ENCODE assay signal across 8 cellular contexts in the genomic region with DNA sequence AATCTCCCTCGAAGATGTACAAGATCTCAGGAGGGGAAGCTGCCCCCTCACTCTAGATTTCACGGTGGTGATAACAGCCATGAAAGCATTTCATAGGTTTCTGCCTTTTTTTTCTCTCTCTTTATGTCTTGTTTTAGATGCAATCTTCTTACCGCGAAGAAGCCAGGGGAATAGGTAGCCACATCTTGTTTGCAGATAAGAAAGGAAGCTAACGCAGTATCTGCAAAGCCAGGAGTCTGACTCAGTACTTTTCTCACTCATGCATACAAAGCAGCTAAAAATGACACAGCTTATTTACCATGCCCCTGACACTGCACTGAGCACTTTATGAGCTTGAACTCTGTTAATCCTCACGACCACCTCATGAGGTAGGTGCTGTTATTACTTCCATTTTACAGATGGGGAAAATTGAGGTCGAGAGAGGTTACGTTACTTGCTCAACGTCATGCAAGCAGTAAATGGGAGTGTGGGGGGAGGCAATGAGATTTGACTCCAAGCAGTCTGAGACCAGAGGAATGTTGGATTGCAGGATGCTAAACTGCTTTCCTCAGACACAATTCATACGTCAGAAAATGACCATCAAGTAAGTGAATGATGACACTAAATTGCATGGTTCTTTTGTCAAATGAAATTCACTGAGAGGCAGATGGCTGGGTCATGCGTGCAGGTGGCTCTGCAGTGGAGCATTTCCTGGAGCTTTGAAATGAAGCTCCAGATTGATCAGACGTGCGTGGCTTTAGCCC. TPM values are rescaled to one million over a fixed set of nuclear protein-coding genes. Genes with fewer than 3 reads are reported as not detected.
A peak's percentile ranks its signal among the peaks of the same experiment; 100 is the strongest.
DNase-seq lines count a peak whose midpoint lies in the region; ATAC-seq and TF ChIP-seq lines count a peak whose summit lies in the region.

No MANE protein-coding gene starts in this region.

- H3K4me3 ChIP-seq in NB4 (ENCODE audit: low read depth, low read length): peak overlapping the region; percentile 75
- H3K4me3 ChIP-seq in breast epithelium: peak overlapping the region; percentile 75 to 93 (median 90)
- H3K4me3 ChIP-seq in muscle layer of duodenum (ENCODE audit: low read depth in 1 of 2, low read length in 2 of 2): peak overlapping the region; percentile 49 to 95

- TF ChIP-seq CTCF in NB4 (IDR thresholded peaks at IDR 0.05; ENCODE audit: low read depth, low read length) (no peak), breast epithelium (IDR thresholded peaks at IDR 0.05) (no peak)

- intact Hi-C loops in breast epithelium (cut with DNase I; ENCODE audit: low total_unique reads): no loop called here

- no peaks in the 10 kb centered on the region for H3K36me3 ChIP-seq in breast epithelium
- peaks cover 18 to 19% of the 10 kb centered on the region in 2 donors for H3K36me3 ChIP-seq in muscle layer of duodenum (ENCODE audit: control insufficient read depth in 1 of 2, insufficient read depth in 2 of 2, low read length in 2 of 2)

- TF ChIP-seq POLR2A in NB4 (IDR thresholded peaks at IDR 0.05; ENCODE audit: extremely low read depth, insufficient read length) (no peak), breast epithelium (IDR thresholded peaks at IDR 0.05) (no peak)

- H3K4me1 ChIP-seq in breast epithelium: peaks cover 0 to 10% of the 10 kb centered on the region in 2 donors
- H3K4me1 ChIP-seq in muscle layer of duodenum (ENCODE audit: control insufficient read depth in 1 of 2, insufficient read depth in 2 of 2, low read length in 2 of 2): peaks cover 9 to 21% of the 10 kb centered on the region in 2 donors

- DNase-seq in GF-D8 (lab: John Stamatoyannopoulos, UW): peak; percentile 80
- DNase-seq in NB4 (ENCODE audit: low read depth): peak; percentile 77
- DNase-seq in breast epithelium (ENCODE audit: low spot score in 2 of 2): no peak
- DNase-seq in SIG-M5 (lab: John Stamatoyannopoulos, UW): no peak
- DNase-seq in T-helper 9 cell: no peak

- H3K27me3 ChIP-seq in breast epithelium (no peaks in the 10 kb centered on the region), muscle layer of duodenum (ENCODE audit: low read depth, low read length) (no peaks in the 10 kb centered on the region)

- peak overlapping the region; percentile 62 to 100 for H3K27ac ChIP-seq in breast epithelium
- peak overlapping the region; percentile 90 for H3K27ac ChIP-seq in muscle layer of duodenum (ENCODE audit: low read length)

- ATAC-seq in HG03439 (IDR thresholded peaks at IDR 0.05; ENCODE audit: unreplicated experiment): no peak
- no peak for ATAC-seq in HG02973 (IDR thresholded peaks at IDR 0.05; ENCODE audit: unreplicated experiment)

- H3K9me3 ChIP-seq in breast epithelium: no peaks in the 10 kb centered on the region
- no peaks in the 10 kb centered on the region for H3K9me3 ChIP-seq in muscle layer of duodenum (ENCODE audit: control insufficient read depth in 1 of 2, low read length in 2 of 2)

RNA-seq across cellular contexts. Expression of a gene that starts 3.2 kb away (rescaled TPM):
- total RNA-seq in breast epithelium: 10 to 100 TPM; 34.4 to 45.9 (median 40.2) TPM

Comparison
In these comparisons a context has a peak if more than half of its experiments do, and no peak if none do; other contexts are left out.
1. DNase-seq: peak in GF-D8 (single experiment) and NB4 (single experiment); none in breast epithelium (0 of 2), SIG-M5 (single experiment) and T-helper 9 cell (single experiment).
2. Peak in every context shown above with its lines, with median percentiles within 50 percentile points of each other: H3K4me3 ChIP-seq.